ENCODE assay signal across 10 cellular contexts in the genomic region with DNA sequence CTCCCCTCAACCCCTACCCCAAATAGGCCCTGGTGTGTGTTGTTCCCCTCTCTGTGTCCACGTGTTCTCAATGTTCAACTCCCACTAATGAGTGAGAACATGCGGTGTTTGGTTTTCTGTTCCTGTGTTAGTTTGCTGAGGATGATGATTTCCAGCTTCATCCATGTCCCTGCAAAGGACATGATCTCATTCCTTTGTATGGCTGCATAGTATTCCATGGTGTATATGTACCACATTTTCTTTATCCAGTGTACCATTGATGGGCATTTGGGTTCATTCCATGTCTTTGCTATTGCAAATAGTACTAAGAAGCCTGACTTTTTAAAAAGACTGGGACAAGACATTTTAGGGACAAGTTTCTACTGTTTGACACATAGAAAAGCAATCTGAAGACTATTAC. TPM values are rescaled to one million over a fixed set of nuclear protein-coding genes. Genes with fewer than 3 reads are reported as not detected.
"Had no signal": no experiment of that assay in that cellular context is flagged by ENCODE, and none has a peak within 500 bp of the region (broad histone marks: within the 10 kb centered on the region; RNA-seq: fewer than 3 reads in every experiment).

No MANE protein-coding gene starts in this region.

RNA-seq across cellular contexts. Expression of a gene that starts 20.8 kb away (rescaled TPM):
- total RNA-seq: activated CD4-positive, alpha-beta memory T cell treated with anti-CD3 and anti-CD28 coated beads, Interleukin-2, amount 10 ng/mL, durations not matched to agents 7 days and 5 days; activated CD4-positive, alpha-beta T cell treated with anti-CD3 and anti-CD28 coated beads for 36 hours; activated CD4-positive, alpha-beta T cell treated with anti-CD3 and anti-CD28 coated beads, Interleukin-2, amount 10 ng/mL, durations not matched to agents 7 days and 5 days; activated CD8-positive, alpha-beta memory T cell treated with anti-CD3 and anti-CD28 coated beads, Interleukin-2, amount 10 ng/mL, durations not matched to agents 7 days and 5 days; activated CD8-positive, alpha-beta T cell treated with anti-CD3 and anti-CD28 coated beads, Interleukin-2, amount 10 ng/mL, durations not matched to agents 7 days and 5 days; activated naive CD8-positive, alpha-beta T cell treated with anti-CD3 and anti-CD28 coated beads, Interleukin-2, amount 10 ng/mL, durations not matched to agents 7 days and 5 days; activated T-helper 2 cell treated with anti-CD3 and anti-CD28 coated beads, Interferon-gamma antibody, Interleukin-2, Interleukin-4, amounts not matched to agents 10 μg/mL and 5 μg/mL and 100 μg/mL, durations not matched to agents 14 hours and 24 hours and 36 hours; T-helper 1 cell treated with Interleukin-12 subunit alpha and Interleukin-12 subunit beta and Interleukin-4 antibody, amounts not matched to agents 30 ng/mL and 1 ng/mL, for 36 hours; T-helper 17 cell; T-helper 2 cell treated with Interferon-gamma antibody and Interleukin-4, amounts not matched to agents 100 ng/mL and 5 ng/mL, for 36 hours had no signal
